In the genomic region with DNA sequence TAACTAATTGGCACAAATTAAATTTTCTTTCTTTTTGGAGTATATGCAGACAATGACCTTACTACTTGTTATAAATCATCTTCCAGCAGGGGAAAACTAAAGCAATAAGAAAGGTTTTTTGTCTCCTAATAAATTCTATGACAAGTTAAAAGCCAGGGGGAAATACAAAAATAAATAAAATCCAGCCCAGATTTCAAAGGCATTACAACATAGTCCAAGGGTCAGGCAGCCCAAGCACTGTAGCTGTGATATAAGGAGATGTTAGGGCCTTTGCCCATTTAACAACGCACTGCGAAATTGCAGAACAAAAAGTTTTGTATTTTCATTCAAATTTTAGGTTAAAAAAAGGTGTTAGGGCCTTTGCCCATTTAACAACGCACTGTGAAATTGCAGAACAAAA, we compare ENCODE assay signal across 14 cellular contexts. TPM values are rescaled to one million over a fixed set of nuclear protein-coding genes. Genes with fewer than 3 reads are reported as not detected.
"Had no signal": no experiment of that assay in that cellular context is flagged by ENCODE, and none has a peak within 500 bp of the region (broad histone marks: within the 10 kb centered on the region; RNA-seq: fewer than 3 reads in every experiment).

No MANE protein-coding gene starts in this region.

- H3K4me1 Mint-ChIP-seq: activated CD8-positive, alpha-beta memory T cell treated with anti-CD3 and anti-CD28 coated beads, Interleukin-2, amount 10 ng/mL, durations not matched to agents 7 days and 5 days; naive B cell had no signal

- H3K4me3 Mint-ChIP-seq: activated CD8-positive, alpha-beta memory T cell treated with anti-CD3 and anti-CD28 coated beads, Interleukin-2, amount 10 ng/mL, durations not matched to agents 7 days and 5 days; activated naive CD8-positive, alpha-beta T cell; activated T-cell treated with anti-CD3 and anti-CD28 coated beads, Interleukin-2, amount 50 U/mL, for 24 hours; naive B cell had no signal

- H3K27me3 ChIP-seq: esophagus squamous epithelium, stomach had no signal

- DNase-seq: activated CD4-positive, alpha-beta T cell treated with anti-CD3 and anti-CD28 coated beads, Interleukin-2, amount 50 U/mL, for 4 hours; activated CD8-positive, alpha-beta memory T cell treated with anti-CD3 and anti-CD28 coated beads, Interleukin-2, amount 10 ng/mL, durations not matched to agents 7 days and 5 days; activated gamma-delta T cell; activated T-cell treated with anti-CD3 and anti-CD28 coated beads, Interleukin-2, amount 50 U/mL, for 24 hours; esophagus squamous epithelium; foreskin melanocyte; naive B cell; stomach had no signal

- ATAC-seq: activated CD4-positive, CD25-positive, alpha-beta regulatory T cell treated with anti-CD3 and anti-CD28 coated beads, Interleukin-2, amount 50 U/mL, for 24 hours; activated CD8-positive, alpha-beta memory T cell treated with anti-CD3 and anti-CD28 coated beads, Interleukin-2, amount 10 ng/mL, durations not matched to agents 7 days and 5 days had no signal

- H3K27ac Mint-ChIP-seq: activated CD8-positive, alpha-beta memory T cell treated with anti-CD3 and anti-CD28 coated beads, Interleukin-2, amount 10 ng/mL, durations not matched to agents 7 days and 5 days; activated naive CD8-positive, alpha-beta T cell; activated T-cell treated with anti-CD3 and anti-CD28 coated beads, Interleukin-2, amount 50 U/mL, for 24 hours; naive B cell had no signal

- H3K9me3 ChIP-seq: esophagus squamous epithelium, stomach, thoracic aorta had no signal

- FAIRE-seq: bronchial epithelial cell had no signal

- H3K4me3 ChIP-seq: esophagus squamous epithelium, SK-N-MC, stomach, thoracic aorta had no signal

- H3K9me3 Mint-ChIP-seq: activated T-cell treated with anti-CD3 and anti-CD28 coated beads, Interleukin-2, amount 50 U/mL, for 24 hours; naive B cell had no signal

- H3K27me3 Mint-ChIP-seq: activated CD8-positive, alpha-beta memory T cell treated with anti-CD3 and anti-CD28 coated beads, Interleukin-2, amount 10 ng/mL, durations not matched to agents 7 days and 5 days; activated naive CD8-positive, alpha-beta T cell; activated T-cell treated with anti-CD3 and anti-CD28 coated beads, Interleukin-2, amount 50 U/mL, for 24 hours had no signal

- H3K36me3 ChIP-seq: esophagus squamous epithelium, stomach, thoracic aorta had no signal

- H3K4me1 ChIP-seq: esophagus squamous epithelium, stomach had no signal

- H3K36me3 Mint-ChIP-seq: activated CD8-positive, alpha-beta memory T cell treated with anti-CD3 and anti-CD28 coated beads, Interleukin-2, amount 10 ng/mL, durations not matched to agents 7 days and 5 days; activated naive CD8-positive, alpha-beta T cell; naive B cell had no signal

- H3K27ac ChIP-seq: esophagus squamous epithelium, SK-N-MC, stomach, thoracic aorta had no signal

RNA-seq across cellular contexts. Expression of gene CNKSR3, which starts 27.5 kb away (rescaled TPM):
- total RNA-seq: activated CD8-positive, alpha-beta memory T cell treated with anti-CD3 and anti-CD28 coated beads, Interleukin-2, amount 10 ng/mL, durations not matched to agents 7 days and 5 days; T-helper 2 cell treated with Interferon-gamma antibody and Interleukin-4, amounts not matched to agents 100 ng/mL and 5 ng/mL, for 36 hours had no signal
